Comparison of ENCODE assay signal across 8 cellular contexts in the genomic region with DNA sequence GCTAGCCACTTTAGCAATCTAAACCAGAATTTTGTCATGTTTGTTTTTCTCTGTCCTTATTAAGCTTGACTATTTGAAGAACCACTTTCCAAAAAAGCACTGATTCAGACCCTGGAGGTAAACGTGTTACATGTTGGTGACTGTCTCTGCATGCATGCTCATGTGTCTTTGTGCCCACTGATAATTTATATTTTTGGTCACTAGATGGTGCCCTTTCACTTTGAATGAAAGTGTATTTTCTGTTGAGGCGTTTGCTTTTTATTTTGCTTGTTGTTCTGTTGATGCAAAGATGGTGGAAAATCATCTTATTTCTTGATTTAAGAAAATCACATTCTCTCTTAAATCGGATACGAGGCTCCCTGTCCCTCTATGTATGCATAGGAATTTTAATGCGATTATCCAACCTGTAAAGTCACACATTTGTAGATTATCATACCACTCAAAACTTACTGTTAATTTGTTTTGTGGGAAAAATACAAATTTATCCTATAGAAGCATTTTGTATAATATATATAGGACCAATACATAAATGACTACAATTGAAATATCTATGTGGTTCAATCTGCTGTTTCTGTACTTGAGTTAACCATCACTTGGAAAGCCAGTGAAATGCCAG.
A peak's percentile ranks its signal among the peaks of the same experiment; 100 is the strongest.
DNase-seq lines count a peak whose midpoint lies in the region; ATAC-seq and TF ChIP-seq lines count a peak whose summit lies in the region.

No MANE protein-coding gene starts in this region.

- peak; percentile 56 for DNase-seq in HT1080 (ENCODE audit: low read depth)
- DNase-seq in SK-MEL-5 (ENCODE audit: low read depth, low spot score): peak; percentile 63
- DNase-seq in foreskin fibroblast: peak; percentile 46 to 75
- DNase-seq in putamen (ENCODE audit: low spot score): peak; percentile 46
- DNase-seq in activated gamma-delta T cell (lab: John Stamatoyannopoulos, UW): no peak

- no peak overlapping the region for H3K4me3 ChIP-seq in ACC112 (ENCODE audit: low read depth, low read length)
- H3K4me3 ChIP-seq in foreskin fibroblast (ENCODE audit: low read depth in 1 of 2, low read length in 2 of 2): no peak overlapping the region

- no peaks in the 10 kb centered on the region for H3K79me2 ChIP-seq in ACC112 (ENCODE audit: control insufficient read depth, insufficient read depth, low read length, unreplicated experiment)

- H3K36me3 ChIP-seq in ACC112 (ENCODE audit: insufficient read depth, low read length): no peaks in the 10 kb centered on the region

- H2AFZ ChIP-seq in ACC112 (ENCODE audit: low read length, unreplicated experiment): no peak overlapping the region

- peaks cover 48% of the 10 kb centered on the region for H3K4me1 ChIP-seq in ACC112 (ENCODE audit: control insufficient read depth, insufficient read depth, low read length, unreplicated experiment)

- peak; percentile 42; the same call in 1 of the 2 replicates for TF ChIP-seq CTCF in GM12874 (IDR thresholded peaks at IDR 0.05; ENCODE audit: insufficient read depth, low read depth, low read length)
- TF ChIP-seq CTCF in foreskin fibroblast (IDR thresholded peaks at IDR 0.05; ENCODE audit: low read depth, low read length): peak; percentile 45

- no peak for ATAC-seq in GM21825 (IDR thresholded peaks at IDR 0.05; ENCODE audit: unreplicated experiment)

- in situ Hi-C loops in SK-MEL-5 (cut with HindIII; ENCODE audit: low pct_unique_long_range_greater_than_20kb, low sequenced_read_pairs): loop anchor here (10.0 kb wide), 1 partner anchor 453 kb away; no protein-coding TSS in a partner anchor

- H3K27me3 ChIP-seq in ACC112 (ENCODE audit: insufficient read depth, low read length): no peaks in the 10 kb centered on the region

- H3K27ac ChIP-seq in ACC112 (ENCODE audit: low read depth, low read length): peak overlapping the region; percentile 29
